In the genomic region with DNA sequence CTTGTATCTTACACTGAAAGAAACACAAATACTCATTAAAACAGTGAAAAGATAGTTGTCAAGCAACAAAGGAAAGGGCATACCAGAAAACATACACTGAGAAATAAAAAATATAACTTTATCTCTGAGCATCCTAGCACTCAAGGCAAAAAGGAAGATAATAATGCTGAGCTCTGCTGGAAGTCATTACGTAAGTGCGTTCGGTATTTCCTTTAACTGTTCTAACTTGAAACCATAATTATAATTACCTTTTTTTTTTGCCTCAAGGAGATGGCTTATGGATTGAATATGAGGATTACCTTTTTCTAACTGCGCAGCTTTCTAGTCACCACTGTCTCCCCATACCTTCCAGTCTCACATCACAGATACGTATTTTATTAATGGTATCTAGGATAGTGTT, we compare ENCODE assay signal across 26 cellular contexts.
DNase-seq lines count a peak whose midpoint lies in the region; ATAC-seq, FAIRE-seq and TF ChIP-seq lines count a peak whose summit lies in the region.
"Had no signal": no experiment of that assay in that cellular context is flagged by ENCODE, and none has a peak within 500 bp of the region (broad histone marks: within the 10 kb centered on the region; RNA-seq: fewer than 3 reads in every experiment).

No MANE protein-coding gene starts in this region.

- H4K8ac ChIP-seq in mesenchymal stem cell (ENCODE audit: low read length): no peak overlapping the region

- H2AFZ ChIP-seq in HepG2 (ENCODE audit: low read length) (no peak overlapping the region), endothelial cell of umbilical vein (ENCODE audit: low read depth, low read length) (peak overlapping the region; percentile 89), mesenchymal stem cell (ENCODE audit: low read depth, low read length) (no peak overlapping the region), mammary epithelial cell (ENCODE audit: low read depth, low read length) (no peak overlapping the region)

- H3K4me1 ChIP-seq in right lobe of liver: no peaks in the 10 kb centered on the region
- no peaks in the 10 kb centered on the region for H3K4me1 ChIP-seq in HepG2 (ENCODE audit: insufficient read depth, low read length)
- peaks cover 46% of the 10 kb centered on the region for H3K4me1 ChIP-seq in endothelial cell of umbilical vein (ENCODE audit: control insufficient read depth, extremely low read depth, insufficient read depth, low read length)
- peaks cover 6% of the 10 kb centered on the region for H3K4me1 ChIP-seq in mesenchymal stem cell (ENCODE audit: control insufficient read depth, insufficient read depth, low read depth, low read length)
- no peaks in the 10 kb centered on the region for H3K4me1 ChIP-seq in lower lobe of right lung
- no peaks in the 10 kb centered on the region for H3K4me1 ChIP-seq in mammary epithelial cell (ENCODE audit: insufficient read depth, low read length)
- H3K4me1 ChIP-seq: A549, transverse colon had no signal

- no peak for TF ChIP-seq RAD21 in HepG2 (CRISPR knock-in tag; IDR thresholded peaks at IDR 0.05)

- no peak overlapping the region for H3K18ac ChIP-seq in mesenchymal stem cell (ENCODE audit: low read depth in 1 of 2, low read length in 2 of 2)

- BruUV-seq in HepG2 (replicated peaks; lab: Mats Ljungman, UMichigan): no TSS peak
- BruUV-seq in endothelial cell of umbilical vein (replicated peaks; lab: Mats Ljungman, UMichigan): no TSS peak
- BruUV-seq in mammary epithelial cell (replicated peaks; lab: Mats Ljungman, UMichigan): no TSS peak

- H3K36me3 ChIP-seq in right lobe of liver: no peaks in the 10 kb centered on the region
- H3K36me3 ChIP-seq in HepG2 (replicated peaks in 1 of 2; ENCODE audit: control insufficient read depth in 1 of 2, insufficient read depth in 2 of 2, low read length in 2 of 2): peaks cover 2 to 10% of the 10 kb centered on the region in 2 experiments; a peak in 2 of 5 replicates
- H3K36me3 ChIP-seq in endothelial cell of umbilical vein (ENCODE audit: control insufficient read depth in 2 of 2, extremely low read depth in 1 of 2, insufficient read depth in 2 of 2, low read length in 2 of 2): no peaks in the 10 kb centered on the region
- H3K36me3 ChIP-seq in mesenchymal stem cell (ENCODE audit: control insufficient read depth in 1 of 2, insufficient read depth in 2 of 2, low read depth in 1 of 2, low read length in 2 of 2): peaks cover 4 to 11% of the 10 kb centered on the region in 2 experiments
- no peaks in the 10 kb centered on the region for H3K36me3 ChIP-seq in lower lobe of right lung
- H3K36me3 ChIP-seq in mammary epithelial cell (ENCODE audit: insufficient read depth, low read length): no peaks in the 10 kb centered on the region
- H3K36me3 ChIP-seq: HAP-1, neutrophil, transverse colon had no signal

- CTCF ChIA-PET in HepG2 (lab: Yijun Ruan, JAX; ENCODE audit: low intra/inter-chr PET ratio, low total read pairs): no interaction called here
- CTCF ChIA-PET in endothelial cell of umbilical vein (lab: Charles Lee): interaction anchor here (0.9 to 2.7 kb wide), 12 partner anchors 9 to 1812 kb away, joined by 3 to 12 read pairs (median 5); no protein-coding TSS in a partner anchor
- CTCF ChIA-PET in mammary epithelial cell (lab: Charles Lee; ENCODE audit: low non-redundant PET): no interaction called here

- no peaks in the 10 kb centered on the region for H3K9me3 ChIP-seq in right lobe of liver
- H3K9me3 ChIP-seq in HepG2 (ENCODE audit: low read length): no peaks in the 10 kb centered on the region
- no peaks in the 10 kb centered on the region for H3K9me3 ChIP-seq in endothelial cell of umbilical vein (replicated peaks; ENCODE audit: control insufficient read depth, insufficient read depth, low read length)
- H3K9me3 ChIP-seq in mesenchymal stem cell (ENCODE audit: control insufficient read depth, low read length): no peaks in the 10 kb centered on the region
- H3K9me3 ChIP-seq in lower lobe of right lung: no peaks in the 10 kb centered on the region
- H3K9me3 ChIP-seq in mammary epithelial cell (replicated peaks; ENCODE audit: insufficient read depth, low read length): no peaks in the 10 kb centered on the region
- H3K9me3 ChIP-seq: A549, HAP-1, neutrophil, transverse colon had no signal

- H3K79me1 ChIP-seq in mesenchymal stem cell (replicated peaks; ENCODE audit: low read length, poor library complexity, severe bottlenecking): peaks cover 7% of the 10 kb centered on the region

- DNase-seq in right lobe of liver (no peak), HepG2 (ENCODE audit: low spot score) (no peak), endothelial cell of umbilical vein (ENCODE audit: low read depth, low spot score) (peak; percentile 77), mesenchymal stem cell (no peak), lower lobe of right lung (no peak), posterior vena cava (ENCODE audit: low spot score) (no peak), mammary epithelial cell (no peak)
- no peak for DNase-seq in activated T-cell treated with anti-CD3 and anti-CD28 coated beads, Interleukin-2, amount 50 U/mL, for 48 hours
- DNase-seq: activated CD4-positive, alpha-beta T cell treated with anti-CD3 and anti-CD28 coated beads for 48 hours; activated naive CD4-positive, alpha-beta T cell treated with anti-CD3 and anti-CD28 coated beads, Interleukin-2, amount 50 U/mL, for 16 hours; activated T-cell treated with anti-CD3 and anti-CD28 coated beads, Interleukin-2, amount 50 U/mL, for 72 hours; aorta; cerebellar nuclear complex; DMS79; effector memory CD4-positive, alpha-beta T cell; Kasumi-1; NCI-H1092 treated with DMSO at 0.1 percent for 48 hours; NCI-H2029; NCI-H510A; NK-92 treated with Interleukin-12 subunit alpha and Interleukin-12 subunit beta, amount 100 ng/mL, for 24 hours; transverse colon had no signal

- H3K4me2 ChIP-seq in HepG2 (ENCODE audit: low read depth, low read length) (no peak overlapping the region), endothelial cell of umbilical vein (ENCODE audit: insufficient read depth, low read length) (peak overlapping the region; percentile 86), mesenchymal stem cell (ENCODE audit: low read length, poor library complexity, severe bottlenecking) (no peak overlapping the region), mammary epithelial cell (ENCODE audit: insufficient read depth, low read depth, low read length) (no peak overlapping the region)
- H3K4me2 ChIP-seq: A549 had no signal

- H3K79me2 ChIP-seq in HepG2 (ENCODE audit: insufficient read depth, low read length) (no peaks in the 10 kb centered on the region), endothelial cell of umbilical vein (ENCODE audit: control insufficient read depth, insufficient read depth, low read length) (no peaks in the 10 kb centered on the region), mammary epithelial cell (ENCODE audit: insufficient read depth, low read length) (no peaks in the 10 kb centered on the region)

- POLR2A ChIA-PET in HepG2 (lab: Yijun Ruan, JAX) (no interaction called here), endothelial cell of umbilical vein (lab: Charles Lee) (interaction anchor here (1.4 kb wide), 1 partner anchor 319 kb away, joined by 4 read pairs; no protein-coding TSS in a partner anchor)

- no peak overlapping the region for H4K91ac ChIP-seq in mesenchymal stem cell (ENCODE audit: low read length)

- TF ChIP-seq EP300 in HepG2 (IDR thresholded peaks at IDR 0.05; ENCODE audit: low read depth in 2 of 2, low read length in 2 of 2): no peak
- no peak for TF ChIP-seq EP300 in HepG2 (CRISPR knock-in tag; IDR thresholded peaks at IDR 0.05; ENCODE audit: borderline replicate concordance)

- peaks cover 2% of the 10 kb centered on the region; the same call in 1 of the 2 replicates for H4K20me1 ChIP-seq in HepG2 (ENCODE audit: insufficient read depth, low read length)
- no peaks in the 10 kb centered on the region for H4K20me1 ChIP-seq in endothelial cell of umbilical vein (replicated peaks; ENCODE audit: control insufficient read depth, extremely low read depth, insufficient read depth, low read length)
- H4K20me1 ChIP-seq in mammary epithelial cell (ENCODE audit: insufficient read depth, low read length): no peaks in the 10 kb centered on the region

- no peak overlapping the region for H2BK5ac ChIP-seq in mesenchymal stem cell (ENCODE audit: low read depth, low read length, poor library complexity, severe bottlenecking)

- TF ChIP-seq CTCF in right lobe of liver (IDR thresholded peaks at IDR 0.05) (no peak), HepG2 (CRISPR knock-in tag; IDR thresholded peaks at IDR 0.05) (no peak), endothelial cell of umbilical vein (IDR thresholded peaks at IDR 0.05; ENCODE audit: extremely low read depth in 1 of 2, insufficient read depth in 1 of 2, low read depth in 1 of 2, low read length in 2 of 2) (no peak), lower lobe of right lung (IDR thresholded peaks at IDR 0.05) (no peak), mammary epithelial cell (conservative IDR thresholded peaks at IDR 0.05 in 1 of 2, IDR thresholded peaks at IDR 0.05 in 1 of 2; ENCODE audit: extremely low read depth in 1 of 2, insufficient read depth in 1 of 2, low read depth in 1 of 2, low read length in 2 of 2) (no peak)

- FAIRE-seq in HepG2 (lab: Jason Lieb, UNC) (no peak), endothelial cell of umbilical vein (lab: Jason Lieb, UNC) (peak; percentile 95)
- FAIRE-seq: A549, GM12878, RCC 7860 had no signal

- no peak overlapping the region for H2BK12ac ChIP-seq in mesenchymal stem cell (ENCODE audit: low read length in 2 of 2)

- H2BK15ac ChIP-seq in mesenchymal stem cell (ENCODE audit: low read depth, poor library complexity, severe bottlenecking): no peak overlapping the region

- intact Hi-C loops in right lobe of liver (cut with DNase I): no loop called here
- intact Hi-C loops in HepG2 (cut with micrococcal nuclease; ENCODE audit: unreplicated experiment): no loop called here
- intact Hi-C loops in endothelial cell of umbilical vein (cut with micrococcal nuclease): loop anchor here (1.0 to 2.0 kb wide), 4 partner anchors 41 to 320 kb away; partner anchors contain the start of gene GBX2
- intact Hi-C loops in lower lobe of right lung (cut with DNase I): no loop called here
- intact Hi-C loops in posterior vena cava (cut with DNase I): loop anchor here in 1 of 2 donors (10.0 kb wide), 1 partner anchor 1335 kb away; no protein-coding TSS in a partner anchor
- intact Hi-C loops in mammary epithelial cell (cut with micrococcal nuclease): no loop called here

- peak; percentile 25 to 52 (median 40) for ATAC-seq in right lobe of liver
- ATAC-seq in HepG2: no peak
- ATAC-seq in lower lobe of right lung: no peak
- ATAC-seq: A549; activated T-cell treated with anti-CD3 and anti-CD28 coated beads, Interleukin-2, amount 50 U/mL, for 72 hours; GM12878 had no signal

- WGBS in right lobe of liver (ENCODE audit: insufficient coverage, low coverage, low lambda C conversion rate, missing lambda C conversion rate): 51% methylated on average over 5 of the region's 5 CpGs
- 96% methylated on average over 5 of the region's 5 CpGs for WGBS in HepG2 (ENCODE audit: low lambda C conversion rate)
- WGBS in mesenchymal stem cell: no CpG with 5 or more reads among the region's 5 CpGs
- 50% methylated on average over 5 of the region's 5 CpGs for WGBS in mammary epithelial cell (ENCODE audit: low coverage, missing lambda C conversion rate)

- TF ChIP-seq POLR2A in right lobe of liver (IDR thresholded peaks at IDR 0.05): no peak
- no peak for TF ChIP-seq POLR2A in HepG2 (IDR thresholded peaks at IDR 0.05; ENCODE audit: insufficient read depth in 1 of 2, low read depth in 2 of 2, low read length in 2 of 2)
- no peak for TF ChIP-seq POLR2A in endothelial cell of umbilical vein (IDR thresholded peaks at IDR 0.05; ENCODE audit: low read depth, low read length)

- dilution Hi-C loops in endothelial cell of umbilical vein (cut with MboI; ENCODE audit: extremely low pct_ligation_motif_present, low sequenced_read_pairs) (no loop called here), mammary epithelial cell (cut with HindIII; ENCODE audit: low sequenced_read_pairs) (no loop called here)

- H2AK5ac ChIP-seq in mesenchymal stem cell (ENCODE audit: low read length, severe bottlenecking): no peak overlapping the region

- in situ Hi-C loops in HepG2 (cut with HindIII; ENCODE audit: extremely low pct_ligation_motif_present, low pct_unique_long_range_greater_than_20kb) (no loop called here), mammary epithelial cell (cut with MboI; ENCODE audit: low sequenced_read_pairs in 2 of 2) (no loop called here)

- H3K4ac ChIP-seq in mesenchymal stem cell (ENCODE audit: low read depth in 1 of 2, low read length in 2 of 2): no peak overlapping the region

- H2BK120ac ChIP-seq in mesenchymal stem cell (ENCODE audit: low read depth, low read length): no peak overlapping the region

- H3K9me1 ChIP-seq in endothelial cell of umbilical vein (replicated peaks; ENCODE audit: control insufficient read depth, extremely low read depth, insufficient read depth, low read length): no peaks in the 10 kb centered on the region

- no peak overlapping the region for H3K23ac ChIP-seq in mesenchymal stem cell (ENCODE audit: low read length in 2 of 2)

- peak overlapping the region in 1 of 3 donors; percentile 15 for H3K27ac ChIP-seq in right lobe of liver
- H3K27ac ChIP-seq in HepG2 (ENCODE audit: extremely low read length, insufficient read depth, low read length): no peak overlapping the region
- peak overlapping the region; percentile 98 for H3K27ac ChIP-seq in endothelial cell of umbilical vein (ENCODE audit: insufficient read depth, low read depth, low read length)
- H3K27ac ChIP-seq in mesenchymal stem cell (ENCODE audit: low read length, poor library complexity, severe bottlenecking): peak overlapping the region; percentile 44
- H3K27ac ChIP-seq in lower lobe of right lung: no peak overlapping the region
- H3K27ac ChIP-seq in mammary epithelial cell (ENCODE audit: insufficient read depth, low read depth, low read length): no peak overlapping the region
- H3K27ac ChIP-seq: A549, neutrophil, transverse colon had no signal

- no peak overlapping the region for H3K14ac ChIP-seq in mesenchymal stem cell (ENCODE audit: low read length in 2 of 2)

- H3K9ac ChIP-seq in HepG2 (ENCODE audit: insufficient read depth, low read depth, low read length) (no peak overlapping the region), endothelial cell of umbilical vein (replicated peaks; ENCODE audit: extremely low read depth, insufficient read depth, low read length) (peak overlapping the region; percentile 82), mesenchymal stem cell (ENCODE audit: low read length) (no peak overlapping the region), mammary epithelial cell (ENCODE audit: insufficient read depth, low read length) (no peak overlapping the region)

- H3K4me3 ChIP-seq in right lobe of liver (no peak overlapping the region), HepG2 (replicated peaks in 1 of 3; ENCODE audit: insufficient read depth in 1 of 3, low read depth in 2 of 3, low read length in 3 of 3) (no peak overlapping the region), endothelial cell of umbilical vein (replicated peaks in 1 of 3; ENCODE audit: insufficient read depth in 1 of 3, low read depth in 1 of 3, low read length in 3 of 3) (peak overlapping the region in 1 of 3 experiments; percentile 29), mesenchymal stem cell (ENCODE audit: insufficient read depth in 1 of 2, low read depth in 1 of 2, low read length in 2 of 2) (no peak overlapping the region), lower lobe of right lung (no peak overlapping the region), mammary epithelial cell (replicated peaks in 1 of 3; ENCODE audit: insufficient read depth in 1 of 3, low read depth in 2 of 3, low read length in 3 of 3) (no peak overlapping the region)
- H3K4me3 ChIP-seq: A549, GM12878, HAP-1, transverse colon had no signal

- H3K27me3 ChIP-seq in right lobe of liver (no peaks in the 10 kb centered on the region), HepG2 (ENCODE audit: control insufficient read depth in 1 of 2, insufficient read depth in 2 of 2, low read length in 2 of 2) (no peaks in the 10 kb centered on the region), endothelial cell of umbilical vein (ENCODE audit: control insufficient read depth in 2 of 2, insufficient read depth in 2 of 2, low read length in 2 of 2) (no peaks in the 10 kb centered on the region), mesenchymal stem cell (ENCODE audit: control insufficient read depth in 1 of 2, insufficient read depth in 1 of 2, low read length in 2 of 2) (no peaks in the 10 kb centered on the region), lower lobe of right lung (ENCODE audit: low read depth) (no peaks in the 10 kb centered on the region), mammary epithelial cell (ENCODE audit: insufficient read depth, low read length) (no peaks in the 10 kb centered on the region)
- H3K27me3 ChIP-seq: transverse colon had no signal

Comparison
In these comparisons a context has a peak if more than half of its experiments do, and no peak if none do; other contexts are left out.
1. ATAC-seq: peak in right lobe of liver (4 of 4); none in HepG2 (single experiment) and lower lobe of right lung (0 of 2).
2. H3K27ac ChIP-seq: peak in endothelial cell of umbilical vein (single experiment) and mesenchymal stem cell (single experiment); none in HepG2 (single experiment), lower lobe of right lung (single experiment) and mammary epithelial cell (single experiment).